Comparison of ENCODE assay signal across 8 cellular contexts in genomic region chr1:24929091-24929875, GRCh38. TPM values are rescaled to one million over a fixed set of nuclear protein-coding genes. Genes with fewer than 3 reads are reported as not detected.
A peak's percentile ranks its signal among the peaks of the same experiment; 100 is the strongest.
DNase-seq lines count a peak whose midpoint lies in the region; ATAC-seq and TF ChIP-seq lines count a peak whose summit lies in the region.

No MANE protein-coding gene starts in this region.

- CTCF ChIA-PET in AG04449 (lab: Yijun Ruan, JAX), result interaction anchor here (1.2 to 12.7 kb wide), 7 partner anchors 9 to 178 kb away, joined by 3 to 164 read pairs (median 36); no protein-coding TSS in a partner anchor
- CTCF ChIA-PET in activated CD4-positive, alpha-beta T cell treated with anti-CD3 and anti-CD28 coated beads for 36 hours (lab: Charles Lee), result interaction anchor here (9.6 kb wide), 1 partner anchor 106 kb away, joined by 109 read pairs; no protein-coding TSS in a partner anchor

- peak overlapping the region; percentile 93 for H3K27ac ChIP-seq in HL-60 (replicated peaks)
- H3K27ac ChIP-seq in endodermal cell (ENCODE audit: low read depth, low read length), result no peak overlapping the region
- no peak overlapping the region for H3K27ac ChIP-seq in trophoblast cell (ENCODE audit: low read depth, low read length)

- no peak for TF ChIP-seq CTCF in AG04449 (IDR thresholded peaks at IDR 0.05; ENCODE audit: insufficient read depth, low read length, missing control alignments)
- TF ChIP-seq CTCF in HL-60 (IDR thresholded peaks at IDR 0.05; ENCODE audit: insufficient read depth, low read length), result no peak
- no peak for TF ChIP-seq CTCF in endodermal cell (conservative IDR thresholded peaks at IDR 0.05)

- peaks cover 71% of the 10 kb centered on the region for H3K36me3 Mint-ChIP-seq in activated CD4-positive, alpha-beta T cell treated with anti-CD3 and anti-CD28 coated beads for 36 hours (ENCODE audit: low read depth)
- no peaks in the 10 kb centered on the region for H3K36me3 Mint-ChIP-seq in endodermal cell (ENCODE audit: low read depth)

- no peak overlapping the region for H4K8ac ChIP-seq in trophoblast cell (ENCODE audit: low read depth, low read length)

- H3K4me3 ChIP-seq in AG04449 (ENCODE audit: low read depth, low read length) (peak overlapping the region; percentile 66), HL-60 (replicated peaks; ENCODE audit: insufficient read depth, low read length) (peak overlapping the region; percentile 75), endodermal cell (ENCODE audit: low read length) (peak overlapping the region; percentile 41), trophoblast cell (ENCODE audit: low read depth, low read length) (no peak overlapping the region)

- no peaks in the 10 kb centered on the region for H3K79me2 ChIP-seq in trophoblast cell (ENCODE audit: control insufficient read depth, insufficient read depth, low read length, poor library complexity)

- no peak for DNase-seq in AG04449 (ENCODE audit: low read depth, low spot score)
- peak; percentile 44 to 60 for DNase-seq in HL-60 (ENCODE audit: low read depth in 1 of 2, low spot score in 1 of 2)
- DNase-seq in activated CD4-positive, alpha-beta T cell treated with anti-CD3 and anti-CD28 coated beads for 36 hours, result peak; percentile 77
- peak; percentile 81 for DNase-seq in endodermal cell
- DNase-seq in trophoblast cell, result no peak
- DNase-seq in OCI-M2 (lab: John Stamatoyannopoulos, UW; ENCODE audit: unreplicated experiment), result no peak

- H2AFZ ChIP-seq in trophoblast cell (ENCODE audit: insufficient read depth, low read length, poor library complexity), result peak overlapping the region; percentile 24

- H2AK5ac ChIP-seq in trophoblast cell (ENCODE audit: low read length), result no peak overlapping the region

- H3K18ac ChIP-seq in trophoblast cell (ENCODE audit: low read length), result no peak overlapping the region

- H3K79me1 ChIP-seq in trophoblast cell (ENCODE audit: low read length), result no peaks in the 10 kb centered on the region

- H3K27me3 ChIP-seq in HL-60 (ENCODE audit: insufficient read depth, poor library complexity, severe bottlenecking), result no peaks in the 10 kb centered on the region
- H3K27me3 ChIP-seq in endodermal cell (ENCODE audit: control insufficient read depth, insufficient read depth, low read length, poor library complexity, severe bottlenecking), result peaks cover 91% of the 10 kb centered on the region
- peaks cover 83% of the 10 kb centered on the region for H3K27me3 ChIP-seq in trophoblast cell (ENCODE audit: insufficient read depth, low read length)

- TF ChIP-seq POLR2A in GM19193 (IDR thresholded peaks at IDR 0.05; ENCODE audit: extremely low read depth, insufficient read depth, insufficient read length), result peak; percentile 58

- H3K23ac ChIP-seq in trophoblast cell (ENCODE audit: low read length), result no peak overlapping the region

- H3K4me3 Mint-ChIP-seq in activated CD4-positive, alpha-beta T cell treated with anti-CD3 and anti-CD28 coated beads for 36 hours, result peak overlapping the region; percentile 80
- H3K4me3 Mint-ChIP-seq in endodermal cell, result peak overlapping the region; percentile 47

- no peak overlapping the region for H3K9ac ChIP-seq in endodermal cell (ENCODE audit: extremely low read depth, low read length, poor library complexity, severe bottlenecking)
- H3K9ac ChIP-seq in trophoblast cell (ENCODE audit: low read length), result no peak overlapping the region

- peaks cover 4% of the 10 kb centered on the region for H3K4me1 ChIP-seq in endodermal cell (ENCODE audit: control insufficient read depth, insufficient read depth, low read length)
- peaks cover 2 to 4% of the 10 kb centered on the region in 2 experiments for H3K4me1 ChIP-seq in trophoblast cell (ENCODE audit: control insufficient read depth in 1 of 2, insufficient read depth in 2 of 2, low read length in 2 of 2)

- intact Hi-C loops in activated CD4-positive, alpha-beta T cell treated with anti-CD3 and anti-CD28 coated beads for 36 hours (cut with DNase I, micrococcal nuclease), result loop anchor here in 1 of 2 experiments (5.0 kb wide), 1 partner anchor 318 kb away; the partner anchor contains the start of gene RSRP1

- H3K14ac ChIP-seq in trophoblast cell (ENCODE audit: low read length), result no peak overlapping the region

- no peaks in the 10 kb centered on the region for H3K36me3 ChIP-seq in endodermal cell (ENCODE audit: control insufficient read depth, insufficient read depth, low read length)
- no peaks in the 10 kb centered on the region for H3K36me3 ChIP-seq in trophoblast cell (ENCODE audit: control insufficient read depth in 1 of 2, insufficient read depth in 2 of 2, low read length in 2 of 2)

- H2BK12ac ChIP-seq in trophoblast cell (ENCODE audit: low read length), result no peak overlapping the region

- 1 to 2% methylated on average over 39 to 91 of the region's 91 CpGs for WGBS in endodermal cell (ENCODE audit: insufficient coverage in 1 of 2, insufficient read length in 1 of 2), 2 experiments
- no CpG with 5 or more reads among the region's 91 CpGs for WGBS in trophoblast cell (ENCODE audit: extremely low coverage, insufficient coverage, insufficient read length)

- no peak overlapping the region for H3K4ac ChIP-seq in trophoblast cell (ENCODE audit: low read depth, low read length)

- peak overlapping the region; percentile 91 for H3K27ac Mint-ChIP-seq in activated CD4-positive, alpha-beta T cell treated with anti-CD3 and anti-CD28 coated beads for 36 hours
- H3K27ac Mint-ChIP-seq in endodermal cell, result no peak overlapping the region

- H3K9me3 ChIP-seq in endodermal cell (ENCODE audit: control insufficient read depth, low read length) (no peaks in the 10 kb centered on the region), trophoblast cell (ENCODE audit: insufficient read depth, low read depth, low read length) (peaks cover 7% of the 10 kb centered on the region)

- no peak overlapping the region for H4K12ac ChIP-seq in trophoblast cell (ENCODE audit: low read depth, low read length)

- no peak overlapping the region for H4K91ac ChIP-seq in trophoblast cell (ENCODE audit: low read depth, low read length)

- H2BK120ac ChIP-seq in trophoblast cell (ENCODE audit: insufficient read depth, low read length, poor library complexity), result no peak overlapping the region

- peak; percentile 2 for ATAC-seq in activated CD4-positive, alpha-beta T cell treated with anti-CD3 and anti-CD28 coated beads for 36 hours
- ATAC-seq in GM21447 (IDR thresholded peaks at IDR 0.05; ENCODE audit: unreplicated experiment), result no peak

- H3K4me1 Mint-ChIP-seq in activated CD4-positive, alpha-beta T cell treated with anti-CD3 and anti-CD28 coated beads for 36 hours, result peaks cover 66% of the 10 kb centered on the region
- peaks cover 21% of the 10 kb centered on the region for H3K4me1 Mint-ChIP-seq in endodermal cell

- H3K27me3 Mint-ChIP-seq in activated CD4-positive, alpha-beta T cell treated with anti-CD3 and anti-CD28 coated beads for 36 hours, result no peaks in the 10 kb centered on the region
- peaks cover 80% of the 10 kb centered on the region for H3K27me3 Mint-ChIP-seq in endodermal cell (ENCODE audit: insufficient read depth)

- POLR2A ChIA-PET in AG04449 (lab: Yijun Ruan, JAX), result interaction anchor here (1.0 kb wide), 1 partner anchor 16 kb away, joined by 3 read pairs; no protein-coding TSS in a partner anchor
- POLR2A ChIA-PET in activated CD4-positive, alpha-beta T cell treated with anti-CD3 and anti-CD28 coated beads for 36 hours (lab: Charles Lee), result interaction anchor here (0.9 to 1.9 kb wide), 7 partner anchors 22 to 170 kb away, joined by 3 to 8 read pairs (median 3); no protein-coding TSS in a partner anchor

- H2BK5ac ChIP-seq in trophoblast cell (ENCODE audit: low read depth, low read length, poor library complexity), result no peak overlapping the region

- no peaks in the 10 kb centered on the region for H3K9me3 Mint-ChIP-seq in activated CD4-positive, alpha-beta T cell treated with anti-CD3 and anti-CD28 coated beads for 36 hours (ENCODE audit: low read depth)
- H3K9me3 Mint-ChIP-seq in endodermal cell, result no peaks in the 10 kb centered on the region

- peak overlapping the region; percentile 49 for H3K4me2 ChIP-seq in trophoblast cell (ENCODE audit: low read length)

RNA-seq across cellular contexts. Expression of gene RUNX3, which starts 0.8 kb away (rescaled TPM):
- 100 to 1,000 TPM; 156 to 167 TPM for total RNA-seq in activated CD4-positive, alpha-beta T cell treated with anti-CD3 and anti-CD28 coated beads for 36 hours
- under 1 TPM; 0.24 to 0.31 TPM for total RNA-seq in endodermal cell
- 0.14 TPM for polyA plus RNA-seq in endodermal cell (2013, experiment 1 of 2)
- polyA plus RNA-seq in endodermal cell (2013, experiment 2 of 2), result 0.17 TPM
- 0.03 and 0.11 TPM in 2 replicates for polyA plus RNA-seq in trophoblast cell (2013)

Comparison
In these comparisons a context has a peak if more than half of its experiments do, and no peak if none do; other contexts are left out.
1. DNase-seq: peak in HL-60 (2 of 2), activated CD4-positive, alpha-beta T cell treated with anti-CD3 and anti-CD28 coated beads for 36 hours (single experiment) and endodermal cell (single experiment); none in AG04449 (single experiment), trophoblast cell (0 of 2) and OCI-M2 (single experiment).
2. RNA of gene RUNX3, which starts 0.8 kb away (total RNA-seq): 156 to 167 TPM in activated CD4-positive, alpha-beta T cell treated with anti-CD3 and anti-CD28 coated beads for 36 hours; 0.24 to 0.31 TPM in endodermal cell; every median in the first group is over 100 times any median in the second.